Comparison of ENCODE assay signal across 8 cellular contexts in the genomic region with DNA sequence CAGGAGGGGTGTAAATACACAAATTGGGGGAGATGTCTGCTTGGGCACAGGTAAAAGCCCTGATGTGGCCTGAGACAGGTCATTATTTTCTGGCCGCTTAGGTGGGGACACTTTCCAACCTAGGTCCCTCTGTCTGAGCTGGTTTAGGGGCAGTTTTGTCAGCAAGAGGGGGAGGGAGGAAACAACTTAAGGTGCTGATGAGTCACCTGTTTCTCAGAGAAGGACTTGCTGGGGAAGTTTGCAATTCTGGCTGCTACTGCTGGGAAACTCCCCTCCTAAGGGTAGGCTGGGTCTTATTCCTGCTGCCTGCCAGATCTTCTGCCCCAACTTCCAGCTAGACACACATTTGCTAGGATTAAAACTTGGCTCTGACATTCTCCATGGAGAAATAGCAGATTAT. TPM values are rescaled to one million over a fixed set of nuclear protein-coding genes. Genes with fewer than 3 reads are reported as not detected.
DNase-seq lines count a peak whose midpoint lies in the region; ATAC-seq and TF ChIP-seq lines count a peak whose summit lies in the region.

No MANE protein-coding gene starts in this region.

- no peak overlapping the region for H2BK15ac ChIP-seq in mesendoderm (replicated peaks; ENCODE audit: low read depth)

- no peak overlapping the region for H3K23ac ChIP-seq in mesendoderm (ENCODE audit: low read length)

- H3K9ac ChIP-seq in mesendoderm (ENCODE audit: low read length): no peak overlapping the region

- no peak for TF ChIP-seq CTCF in endothelial cell (IDR thresholded peaks at IDR 0.05; ENCODE audit: unreplicated experiment)

- H4K8ac ChIP-seq in mesendoderm (ENCODE audit: low read depth, low read length): no peak overlapping the region

- no CpG with 5 or more reads among the region's 1 CpG for WGBS in mesendoderm (ENCODE audit: extremely low coverage, insufficient coverage, low lambda C conversion rate)

- peaks cover 5% of the 10 kb centered on the region for H3K4me1 Mint-ChIP-seq in activated T-helper 17 cell treated with anti-CD3 and anti-CD28 coated beads, Interleukin-2, amount 50 U/mL, for 72 hours
- peaks cover 2% of the 10 kb centered on the region for H3K4me1 Mint-ChIP-seq in endothelial cell (ENCODE audit: unreplicated experiment)

- no peak overlapping the region for H3K18ac ChIP-seq in mesendoderm (ENCODE audit: low read length)

- no peaks in the 10 kb centered on the region for H3K36me3 Mint-ChIP-seq in activated T-helper 17 cell treated with anti-CD3 and anti-CD28 coated beads, Interleukin-2, amount 50 U/mL, for 72 hours (ENCODE audit: low read depth)
- H3K36me3 Mint-ChIP-seq in endothelial cell (ENCODE audit: low read depth, unreplicated experiment): no peaks in the 10 kb centered on the region

- no peak overlapping the region for H2AK5ac ChIP-seq in mesendoderm (ENCODE audit: low read length)

- no peaks in the 10 kb centered on the region for H3K79me1 ChIP-seq in mesendoderm (ENCODE audit: low read length)

- H3K56ac ChIP-seq in mesendoderm (ENCODE audit: low read length): no peak overlapping the region

- H3K4me1 ChIP-seq in mesendoderm (ENCODE audit: control insufficient read depth, low read depth, low read length): no peaks in the 10 kb centered on the region

- H3K4me3 ChIP-seq in mesendoderm (ENCODE audit: low read length): no peak overlapping the region

- H3K4me2 ChIP-seq in mesendoderm (ENCODE audit: low read length): no peak overlapping the region

- H3K36me3 ChIP-seq in mesendoderm (ENCODE audit: control insufficient read depth, insufficient read depth, low read length): no peaks in the 10 kb centered on the region

- H2BK5ac ChIP-seq in mesendoderm (ENCODE audit: low read length): no peak overlapping the region

- H3K4me3 Mint-ChIP-seq in activated T-helper 17 cell treated with anti-CD3 and anti-CD28 coated beads, Interleukin-2, amount 50 U/mL, for 72 hours: peak overlapping the region; percentile 46
- H3K4me3 Mint-ChIP-seq in endothelial cell (ENCODE audit: unreplicated experiment): no peak overlapping the region

- H3K9me3 Mint-ChIP-seq in activated T-helper 17 cell treated with anti-CD3 and anti-CD28 coated beads, Interleukin-2, amount 50 U/mL, for 72 hours: no peaks in the 10 kb centered on the region
- H3K9me3 Mint-ChIP-seq in endothelial cell (ENCODE audit: unreplicated experiment): no peaks in the 10 kb centered on the region

- H3K27ac Mint-ChIP-seq in activated T-helper 17 cell treated with anti-CD3 and anti-CD28 coated beads, Interleukin-2, amount 50 U/mL, for 72 hours: peak overlapping the region; percentile 84
- H3K27ac Mint-ChIP-seq in endothelial cell (ENCODE audit: unreplicated experiment): no peak overlapping the region

- H3K4ac ChIP-seq in mesendoderm (ENCODE audit: low read depth, low read length): no peak overlapping the region

- H3K27me3 Mint-ChIP-seq in activated T-helper 17 cell treated with anti-CD3 and anti-CD28 coated beads, Interleukin-2, amount 50 U/mL, for 72 hours: no peaks in the 10 kb centered on the region
- H3K27me3 Mint-ChIP-seq in endothelial cell (ENCODE audit: unreplicated experiment): peaks cover 2% of the 10 kb centered on the region

- H3K27ac ChIP-seq in mesendoderm (ENCODE audit: low read depth, low read length): no peak overlapping the region

- H3K27me3 ChIP-seq in mesendoderm (ENCODE audit: insufficient read depth, low read length, poor library complexity): no peaks in the 10 kb centered on the region

- DNase-seq in mesendoderm (peak; percentile 73), NCI-H446 (lab: John Stamatoyannopoulos, UW) (no peak), COLO668 (lab: John Stamatoyannopoulos, UW; ENCODE audit: unreplicated experiment) (no peak), endothelial cell (ENCODE audit: low spot score) (no peak)

- H2BK120ac ChIP-seq in mesendoderm (ENCODE audit: low read depth, low read length): no peak overlapping the region

- H4K5ac ChIP-seq in mesendoderm (ENCODE audit: low read length): no peak overlapping the region

- H3K79me2 ChIP-seq in mesendoderm (ENCODE audit: control insufficient read depth, insufficient read depth, low read length): no peaks in the 10 kb centered on the region

- ATAC-seq in GM18868 (IDR thresholded peaks at IDR 0.05; ENCODE audit: unreplicated experiment): peak; percentile 65
- ATAC-seq in HG02759 (IDR thresholded peaks at IDR 0.05; ENCODE audit: unreplicated experiment): peak; percentile 64
- peak; percentile 91 for ATAC-seq in activated T-helper 17 cell treated with anti-CD3 and anti-CD28 coated beads, Interleukin-2, amount 50 U/mL, for 72 hours (replicated peaks)
- ATAC-seq in HG02763 (IDR thresholded peaks at IDR 0.05; ENCODE audit: unreplicated experiment): no peak

RNA-seq across cellular contexts. Expression of a gene that starts 4.8 kb away (rescaled TPM):
- total RNA-seq in activated T-helper 17 cell treated with anti-CD3 and anti-CD28 coated beads, Interleukin-2, amount 50 U/mL, for 72 hours: under 1 TPM; 0.24 to 0.45 TPM
- 1.2 TPM for polyA plus RNA-seq in mesendoderm (2013, experiment 1 of 2)
- polyA plus RNA-seq in mesendoderm (2013, experiment 2 of 2): 1.2 TPM
- total RNA-seq in endothelial cell (ENCODE audit: unreplicated experiment): 1.4 TPM

RNA-seq across cellular contexts. Expression of a gene that starts 15.5 kb away (rescaled TPM):
- total RNA-seq in activated T-helper 17 cell treated with anti-CD3 and anti-CD28 coated beads, Interleukin-2, amount 50 U/mL, for 72 hours: 10 to 100 TPM in 1 of 2 donors, 1 to 10 TPM in 1; 5.6 to 12.0 TPM
- polyA plus RNA-seq in mesendoderm (2013, experiment 1 of 2): 11.7 TPM
- polyA plus RNA-seq in mesendoderm (2013, experiment 2 of 2): 11.5 TPM
- 39.2 TPM for total RNA-seq in endothelial cell (ENCODE audit: unreplicated experiment)

RNA-seq across cellular contexts. Expression of a gene that starts 34.9 kb away (rescaled TPM):
- total RNA-seq in activated T-helper 17 cell treated with anti-CD3 and anti-CD28 coated beads, Interleukin-2, amount 50 U/mL, for 72 hours: 10 to 100 TPM in 1 of 2 donors, 1 to 10 TPM in 1; 8.4 to 11.7 TPM
- 90.7 TPM for polyA plus RNA-seq in mesendoderm (2013, experiment 1 of 2)
- polyA plus RNA-seq in mesendoderm (2013, experiment 2 of 2): 92.6 TPM
- total RNA-seq in endothelial cell (ENCODE audit: unreplicated experiment): 28.6 TPM

RNA-seq across cellular contexts. Expression of a gene that starts 50.3 kb away (rescaled TPM):
- total RNA-seq in activated T-helper 17 cell treated with anti-CD3 and anti-CD28 coated beads, Interleukin-2, amount 50 U/mL, for 72 hours: not detected
- polyA plus RNA-seq in mesendoderm (2013, experiment 1 of 2): not detected
- polyA plus RNA-seq in mesendoderm (2013, experiment 2 of 2): 0.06 TPM
- not detected for total RNA-seq in endothelial cell (ENCODE audit: unreplicated experiment)

RNA-seq across cellular contexts. Expression of a gene that starts 50.4 kb away (rescaled TPM):
- not detected for total RNA-seq in activated T-helper 17 cell treated with anti-CD3 and anti-CD28 coated beads, Interleukin-2, amount 50 U/mL, for 72 hours
- 0.01 TPM for polyA plus RNA-seq in mesendoderm (2013, experiment 1 of 2)
- not detected for polyA plus RNA-seq in mesendoderm (2013, experiment 2 of 2)
- total RNA-seq in endothelial cell (ENCODE audit: unreplicated experiment): 257 TPM
